In the genomic region with DNA sequence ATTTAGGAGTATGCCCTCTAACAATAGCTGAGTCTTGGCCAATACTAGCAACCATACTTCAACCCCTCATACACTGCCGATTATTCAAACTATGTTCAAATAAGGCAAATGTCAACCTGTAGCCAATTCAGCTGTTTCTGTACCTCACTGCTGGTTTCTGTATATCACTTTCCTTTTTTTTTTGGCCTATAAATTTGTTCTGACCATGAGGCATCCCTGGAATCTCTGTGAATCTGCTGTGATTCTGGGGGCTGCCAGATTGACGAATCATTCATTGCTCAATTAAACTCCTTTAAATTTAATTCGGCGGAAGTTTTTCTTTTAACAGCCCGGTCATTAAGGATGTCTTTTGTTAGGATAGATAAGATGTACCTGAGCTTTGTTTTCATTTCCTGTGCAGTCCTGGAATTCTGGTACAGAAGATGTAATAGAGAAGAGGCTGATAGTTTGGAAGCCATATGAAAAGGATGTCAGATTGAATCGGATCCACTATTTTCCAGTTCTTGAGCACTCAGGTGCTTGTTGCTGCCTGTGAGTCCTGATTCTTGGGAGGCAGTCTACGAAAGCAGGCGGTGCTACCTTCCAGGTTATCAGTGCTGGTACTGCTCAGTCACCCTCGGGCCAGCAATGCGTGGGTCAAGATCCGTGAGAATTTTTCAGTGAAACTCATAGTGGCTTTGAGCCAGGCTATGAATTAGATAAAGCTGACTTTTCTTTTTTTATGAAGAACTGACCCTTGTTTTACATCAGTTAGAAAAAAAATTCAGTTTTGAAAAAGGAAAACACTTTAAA, we compare ENCODE assay signal across 1 cellular context.
TF ChIP-seq lines count a peak whose summit lies in the region.

No MANE protein-coding gene starts in this region.

TF ChIP-seq in SK-N-SH, 30 proteins besides CTCF, POLR2A, EP300 and RAD21 (continued from another document):
- TF ChIP-seq, protein P1, sequence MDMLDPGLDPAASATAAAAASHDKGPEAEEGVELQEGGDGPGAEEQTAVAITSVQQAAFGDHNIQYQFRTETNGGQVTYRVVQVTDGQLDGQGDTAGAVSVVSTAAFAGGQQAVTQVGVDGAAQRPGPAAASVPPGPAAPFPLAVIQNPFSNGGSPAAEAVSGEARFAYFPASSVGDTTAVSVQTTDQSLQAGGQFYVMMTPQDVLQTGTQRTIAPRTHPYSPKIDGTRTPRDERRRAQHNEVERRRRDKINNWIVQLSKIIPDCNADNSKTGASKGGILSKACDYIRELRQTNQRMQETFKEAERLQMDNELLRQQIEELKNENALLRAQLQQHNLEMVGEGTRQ (IDR thresholded peaks at IDR 0.05; ENCODE audit: borderline replicate concordance, low read depth, low read length), result no peak
- TF ChIP-seq FOXJ3 (CRISPR knock-in tag; IDR thresholded peaks at IDR 0.05) (no peak), TCF12 (IDR thresholded peaks at IDR 0.05) (no peak), GABPA (IDR thresholded peaks at IDR 0.05; ENCODE audit: low read depth) (no peak), SIN3A (IDR thresholded peaks at IDR 0.05; ENCODE audit: borderline replicate concordance, low read depth, low read length) (no peak), ELF1 (IDR thresholded peaks at IDR 0.05) (no peak), IRF3 (IDR thresholded peaks at IDR 0.05; ENCODE audit: low read depth, low read length) (no peak), FOXM1 (IDR thresholded peaks at IDR 0.05; ENCODE audit: low read depth) (no peak), GATA2 (CRISPR knock-in tag; IDR thresholded peaks at IDR 0.05) (no peak)
- TF ChIP-seq, protein P2, sequence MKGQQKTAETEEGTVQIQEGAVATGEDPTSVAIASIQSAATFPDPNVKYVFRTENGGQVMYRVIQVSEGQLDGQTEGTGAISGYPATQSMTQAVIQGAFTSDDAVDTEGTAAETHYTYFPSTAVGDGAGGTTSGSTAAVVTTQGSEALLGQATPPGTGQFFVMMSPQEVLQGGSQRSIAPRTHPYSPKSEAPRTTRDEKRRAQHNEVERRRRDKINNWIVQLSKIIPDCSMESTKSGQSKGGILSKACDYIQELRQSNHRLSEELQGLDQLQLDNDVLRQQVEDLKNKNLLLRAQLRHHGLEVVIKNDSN (IDR thresholded peaks at IDR 0.05; ENCODE audit: borderline replicate concordance, low read depth), result no peak
